11 cellular contexts compared by ENCODE assay signal in genomic region chr2:47269316-47270232, GRCh38.
DNase-seq lines count a peak whose midpoint lies in the region; ATAC-seq and TF ChIP-seq lines count a peak whose summit lies in the region.
"Had no signal": no experiment of that assay in that cellular context is flagged by ENCODE, and none has a peak within 500 bp of the region (broad histone marks: within the 10 kb centered on the region; RNA-seq: fewer than 3 reads in every experiment).

No MANE protein-coding gene starts in this region.

- no peaks in the 10 kb centered on the region for H3K27me3 ChIP-seq in mesendoderm (ENCODE audit: insufficient read depth, low read length, poor library complexity)
- no peaks in the 10 kb centered on the region for H3K27me3 ChIP-seq in aorta (ENCODE audit: control insufficient read depth in 1 of 2, insufficient read depth in 2 of 2, low read length in 1 of 2)
- H3K27me3 ChIP-seq: BLaER1 had no signal

- H3K36me3 ChIP-seq in mesendoderm (ENCODE audit: control insufficient read depth, insufficient read depth, low read length) (no peaks in the 10 kb centered on the region), aorta (ENCODE audit: control insufficient read depth in 1 of 2, insufficient read depth in 2 of 2, low read length in 1 of 2) (no peaks in the 10 kb centered on the region)
- H3K36me3 ChIP-seq: BLaER1 had no signal

- no peak overlapping the region for H3K56ac ChIP-seq in mesendoderm (ENCODE audit: low read length)

- no peaks in the 10 kb centered on the region for H3K9me3 Mint-ChIP-seq in T-helper 2 cell treated with Interferon-gamma antibody and Interleukin-4, amounts not matched to agents 5 μg/mL and 100 μg/mL, for 36 hours
- H3K9me3 Mint-ChIP-seq: type B pancreatic cell had no signal

- H3K27me3 Mint-ChIP-seq in T-helper 2 cell treated with Interferon-gamma antibody and Interleukin-4, amounts not matched to agents 5 μg/mL and 100 μg/mL, for 36 hours (ENCODE audit: low read depth) = no peaks in the 10 kb centered on the region
- H3K27me3 Mint-ChIP-seq: type B pancreatic cell had no signal

- H3K18ac ChIP-seq in mesendoderm (ENCODE audit: low read length) = peak overlapping the region; percentile 3

- no peak overlapping the region for H3K23ac ChIP-seq in mesendoderm (ENCODE audit: low read length)

- no peak overlapping the region for H3K27ac Mint-ChIP-seq in T-helper 2 cell treated with Interferon-gamma antibody and Interleukin-4, amounts not matched to agents 5 μg/mL and 100 μg/mL, for 36 hours
- H3K27ac Mint-ChIP-seq: type B pancreatic cell had no signal

- H3K4me2 ChIP-seq in mesendoderm (ENCODE audit: low read length) = no peak overlapping the region
- H3K4me2 ChIP-seq: BLaER1 had no signal

- DNase-seq in cardiac septum (ENCODE audit: low spot score) = peak; percentile 69
- no peak for DNase-seq in Right ventricle myocardium superior
- DNase-seq in coronary artery (ENCODE audit: low spot score) = peak; percentile 87
- DNase-seq in mesendoderm = peak; percentile 64
- DNase-seq in aorta = peak; percentile 83 to 90
- DNase-seq in T-helper 2 cell treated with Interferon-gamma antibody and Interleukin-4, amounts not matched to agents 5 μg/mL and 100 μg/mL, for 36 hours (ENCODE audit: low spot score) = no peak
- DNase-seq: NCI-H1092 had no signal

- H3K4me1 Mint-ChIP-seq in T-helper 2 cell treated with Interferon-gamma antibody and Interleukin-4, amounts not matched to agents 5 μg/mL and 100 μg/mL, for 36 hours (ENCODE audit: low read depth) = peaks cover 2% of the 10 kb centered on the region

- intact Hi-C loops in cardiac septum (cut with DNase I) (loop anchor here (5.0 kb wide), 2 partner anchors 43 to 182 kb away; no protein-coding TSS in a partner anchor), Right ventricle myocardium superior (cut with DNase I) (loop anchor here (5.0 kb wide), 1 partner anchor 43 kb away; no protein-coding TSS in a partner anchor), aorta (cut with DNase I) (no loop called here)

- H3K9ac ChIP-seq in mesendoderm (ENCODE audit: low read length) = no peak overlapping the region
- H3K9ac ChIP-seq: BLaER1 had no signal

- no peak overlapping the region for H2BK120ac ChIP-seq in mesendoderm (ENCODE audit: low read depth, low read length)

- H3K79me2 ChIP-seq in mesendoderm (ENCODE audit: control insufficient read depth, insufficient read depth, low read length) = no peaks in the 10 kb centered on the region

- no peak overlapping the region for H3K4me3 Mint-ChIP-seq in T-helper 2 cell treated with Interferon-gamma antibody and Interleukin-4, amounts not matched to agents 5 μg/mL and 100 μg/mL, for 36 hours
- H3K4me3 Mint-ChIP-seq: type B pancreatic cell had no signal

- WGBS in mesendoderm (ENCODE audit: extremely low coverage, insufficient coverage, low lambda C conversion rate) = no CpG with 5 or more reads among the region's 5 CpGs
- WGBS in aorta, 2 donors = 34 to 37% methylated on average over 5 of the region's 5 CpGs

- H3K4me3 ChIP-seq in coronary artery (no peak overlapping the region), mesendoderm (ENCODE audit: low read length) (no peak overlapping the region), aorta (ENCODE audit: low read length in 2 of 2) (no peak overlapping the region)
- H3K4me3 ChIP-seq: BLaER1 had no signal

- H3K79me1 ChIP-seq in mesendoderm (ENCODE audit: low read length) = no peaks in the 10 kb centered on the region

- no peak for TF ChIP-seq CTCF in coronary artery (IDR thresholded peaks at IDR 0.05)

- H2BK5ac ChIP-seq in mesendoderm (ENCODE audit: low read length) = no peak overlapping the region

- no peak overlapping the region for H3K4ac ChIP-seq in mesendoderm (ENCODE audit: low read depth, low read length)

- H3K4me1 ChIP-seq in mesendoderm (ENCODE audit: control insufficient read depth, low read depth, low read length) (peaks cover 9% of the 10 kb centered on the region), aorta (ENCODE audit: control insufficient read depth in 1 of 2, insufficient read depth in 2 of 2, low read length in 2 of 2) (no peaks in the 10 kb centered on the region)

- no peaks in the 10 kb centered on the region for H3K9me3 ChIP-seq in aorta (ENCODE audit: control insufficient read depth, low read length)
- H3K9me3 ChIP-seq: BLaER1 had no signal

- H3K27ac ChIP-seq in coronary artery (peak overlapping the region; percentile 65 to 71), mesendoderm (ENCODE audit: low read depth, low read length) (no peak overlapping the region), aorta (ENCODE audit: low read depth in 1 of 2, low read length in 2 of 2) (peak overlapping the region in 1 of 2 donors; percentile 76)
- H3K27ac ChIP-seq: BLaER1 had no signal

- H3K36me3 Mint-ChIP-seq in T-helper 2 cell treated with Interferon-gamma antibody and Interleukin-4, amounts not matched to agents 5 μg/mL and 100 μg/mL, for 36 hours (ENCODE audit: low read depth) = no peaks in the 10 kb centered on the region
- H3K36me3 Mint-ChIP-seq: type B pancreatic cell had no signal

- ATAC-seq in Right ventricle myocardium superior (ENCODE audit: poor library complexity) (no peak), aorta (ENCODE audit: low FRiP score) (peak; percentile 60), HG03095 (IDR thresholded peaks at IDR 0.05; ENCODE audit: unreplicated experiment) (no peak), GM21526 (IDR thresholded peaks at IDR 0.05; ENCODE audit: low FRiP score, unreplicated experiment) (no peak)

- no peak overlapping the region for H2BK15ac ChIP-seq in mesendoderm (replicated peaks; ENCODE audit: low read depth)

- H4K8ac ChIP-seq in mesendoderm (ENCODE audit: low read depth, low read length) = no peak overlapping the region

- H2AK5ac ChIP-seq in mesendoderm (ENCODE audit: low read length) = no peak overlapping the region

- no peak overlapping the region for H4K5ac ChIP-seq in mesendoderm (ENCODE audit: low read length)

Comparison
In these comparisons a context has a peak if more than half of its experiments do, and no peak if none do; other contexts are left out.
1. DNase-seq: peak in cardiac septum (single experiment), coronary artery (single experiment), mesendoderm (single experiment) and aorta (2 of 2); none in Right ventricle myocardium superior (single experiment) and T-helper 2 cell treated with Interferon-gamma antibody and Interleukin-4, amounts not matched to agents 5 μg/mL and 100 μg/mL, for 36 hours (single experiment).
2. intact Hi-C loops: an anchor here in cardiac septum (5.0 kb wide) and Right ventricle myocardium superior (5.0 kb wide); none called in aorta.